Comparison of ENCODE assay signal across 1 cellular context in the genomic region with DNA sequence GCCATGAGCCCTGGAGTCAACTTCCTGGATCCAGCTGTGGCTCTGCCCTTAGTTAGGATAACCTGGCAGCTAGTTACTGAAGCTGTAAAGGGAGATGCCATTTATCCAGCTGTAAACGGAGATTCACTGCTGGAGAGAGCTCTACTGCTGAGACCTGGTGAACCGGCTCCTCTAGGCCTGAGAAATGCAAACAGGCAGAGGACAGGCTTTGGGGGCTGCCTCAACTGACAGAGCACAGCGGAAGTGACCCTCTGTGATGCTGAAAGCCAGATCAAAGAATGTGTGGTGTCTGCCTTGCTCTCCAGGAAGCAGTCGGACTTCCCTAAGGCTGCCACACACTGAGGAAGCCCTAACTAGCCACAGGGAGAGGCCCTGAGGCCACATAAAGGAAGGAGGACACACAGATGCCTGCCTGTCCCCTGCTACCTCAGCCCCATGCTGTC.
A peak's percentile ranks its signal among the peaks of the same experiment; 100 is the strongest.
TF ChIP-seq lines count a peak whose summit lies in the region.

No MANE protein-coding gene starts in this region.

TF ChIP-seq in HepG2, 621 proteins besides CTCF, POLR2A, EP300 and RAD21 (continued from another document and continues in another):
- TF ChIP-seq ZNF609 (CRISPR knock-in tag; IDR thresholded peaks at IDR 0.05; ENCODE audit: borderline replicate concordance) = no peak
- TF ChIP-seq ZNF292 (CRISPR knock-in tag; IDR thresholded peaks at IDR 0.05; ENCODE audit: borderline replicate concordance, low read depth) = peak; percentile 39; the same call in 1 of the 2 replicates
- no peak for TF ChIP-seq MBD4 (IDR thresholded peaks at IDR 0.05; ENCODE audit: borderline replicate concordance, low read length)
- TF ChIP-seq ZNF816 (CRISPR knock-in tag; IDR thresholded peaks at IDR 0.05; ENCODE audit: borderline replicate concordance) = no peak
- no peak for TF ChIP-seq KAT7 (CRISPR knock-in tag; IDR thresholded peaks at IDR 0.05; ENCODE audit: borderline replicate concordance)
- TF ChIP-seq THRA (CRISPR knock-in tag; IDR thresholded peaks at IDR 0.05; ENCODE audit: borderline replicate concordance) = no peak
- no peak for TF ChIP-seq SRSF1 (optimal IDR thresholded peaks at IDR 0.05; ENCODE audit: low read depth, low read length)
- no peak for TF ChIP-seq EED (CRISPR knock-in tag; IDR thresholded peaks at IDR 0.05)
- TF ChIP-seq ZNF501 (CRISPR knock-in tag; IDR thresholded peaks at IDR 0.05) = 0 out of 2 replicates have a peak, but pooled peaks have one; percentile 30
- TF ChIP-seq, protein P1, sequence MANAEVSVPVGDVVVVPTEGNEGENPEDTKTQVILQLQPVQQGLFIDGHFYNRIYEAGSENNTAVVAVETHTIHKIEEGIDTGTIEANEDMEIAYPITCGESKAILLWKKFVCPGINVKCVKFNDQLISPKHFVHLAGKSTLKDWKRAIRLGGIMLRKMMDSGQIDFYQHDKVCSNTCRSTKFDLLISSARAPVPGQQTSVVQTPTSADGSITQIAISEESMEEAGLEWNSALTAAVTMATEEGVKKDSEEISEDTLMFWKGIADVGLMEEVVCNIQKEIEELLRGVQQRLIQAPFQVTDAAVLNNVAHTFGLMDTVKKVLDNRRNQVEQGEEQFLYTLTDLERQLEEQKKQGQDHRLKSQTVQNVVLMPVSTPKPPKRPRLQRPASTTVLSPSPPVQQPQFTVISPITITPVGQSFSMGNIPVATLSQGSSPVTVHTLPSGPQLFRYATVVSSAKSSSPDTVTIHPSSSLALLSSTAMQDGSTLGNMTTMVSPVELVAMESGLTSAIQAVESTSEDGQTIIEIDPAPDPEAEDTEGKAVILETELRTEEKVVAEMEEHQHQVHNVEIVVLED (CRISPR knock-in tag; IDR thresholded peaks at IDR 0.05; ENCODE audit: borderline replicate concordance) = no peak
- TF ChIP-seq, protein P2, sequence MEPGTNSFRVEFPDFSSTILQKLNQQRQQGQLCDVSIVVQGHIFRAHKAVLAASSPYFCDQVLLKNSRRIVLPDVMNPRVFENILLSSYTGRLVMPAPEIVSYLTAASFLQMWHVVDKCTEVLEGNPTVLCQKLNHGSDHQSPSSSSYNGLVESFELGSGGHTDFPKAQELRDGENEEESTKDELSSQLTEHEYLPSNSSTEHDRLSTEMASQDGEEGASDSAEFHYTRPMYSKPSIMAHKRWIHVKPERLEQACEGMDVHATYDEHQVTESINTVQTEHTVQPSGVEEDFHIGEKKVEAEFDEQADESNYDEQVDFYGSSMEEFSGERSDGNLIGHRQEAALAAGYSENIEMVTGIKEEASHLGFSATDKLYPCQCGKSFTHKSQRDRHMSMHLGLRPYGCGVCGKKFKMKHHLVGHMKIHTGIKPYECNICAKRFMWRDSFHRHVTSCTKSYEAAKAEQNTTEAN (CRISPR knock-in tag; conservative IDR thresholded peaks at IDR 0.05) = peak; percentile 22; the same call in 1 of the 2 replicates
- TF ChIP-seq WIZ (CRISPR knock-in tag; IDR thresholded peaks at IDR 0.05) = no peak
- TF ChIP-seq NFE2L1 (CRISPR knock-in tag; IDR thresholded peaks at IDR 0.05; ENCODE audit: borderline replicate concordance) = no peak
- no peak for TF ChIP-seq ZNF343 (CRISPR knock-in tag; IDR thresholded peaks at IDR 0.05)
- no peak for TF ChIP-seq ZSCAN25 (CRISPR knock-in tag; IDR thresholded peaks at IDR 0.05)
- TF ChIP-seq, protein P3, sequence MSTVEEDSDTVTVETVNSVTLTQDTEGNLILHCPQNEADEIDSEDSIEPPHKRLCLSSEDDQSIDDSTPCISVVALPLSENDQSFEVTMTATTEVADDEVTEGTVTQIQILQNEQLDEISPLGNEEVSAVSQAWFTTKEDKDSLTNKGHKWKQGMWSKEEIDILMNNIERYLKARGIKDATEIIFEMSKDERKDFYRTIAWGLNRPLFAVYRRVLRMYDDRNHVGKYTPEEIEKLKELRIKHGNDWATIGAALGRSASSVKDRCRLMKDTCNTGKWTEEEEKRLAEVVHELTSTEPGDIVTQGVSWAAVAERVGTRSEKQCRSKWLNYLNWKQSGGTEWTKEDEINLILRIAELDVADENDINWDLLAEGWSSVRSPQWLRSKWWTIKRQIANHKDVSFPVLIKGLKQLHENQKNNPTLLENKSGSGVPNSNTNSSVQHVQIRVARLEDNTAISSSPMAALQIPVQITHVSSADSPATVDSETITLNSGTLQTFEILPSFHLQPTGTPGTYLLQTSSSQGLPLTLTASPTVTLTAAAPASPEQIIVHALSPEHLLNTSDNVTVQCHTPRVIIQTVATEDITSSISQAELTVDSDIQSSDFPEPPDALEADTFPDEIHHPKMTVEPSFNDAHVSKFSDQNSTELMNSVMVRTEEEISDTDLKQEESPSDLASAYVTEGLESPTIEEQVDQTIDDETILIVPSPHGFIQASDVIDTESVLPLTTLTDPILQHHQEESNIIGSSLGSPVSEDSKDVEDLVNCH (CRISPR knock-in tag; IDR thresholded peaks at IDR 0.05) = no peak
- no peak for TF ChIP-seq MTA3 (CRISPR knock-in tag; IDR thresholded peaks at IDR 0.05)
- no peak for TF ChIP-seq ZNF777 (CRISPR knock-in tag; IDR thresholded peaks at IDR 0.05)
- TF ChIP-seq FOXC1 (CRISPR knock-in tag; IDR thresholded peaks at IDR 0.05; ENCODE audit: borderline replicate concordance) = no peak
- TF ChIP-seq FOSL2 (CRISPR knock-in tag; IDR thresholded peaks at IDR 0.05) = peak; percentile 31; the same call in 1 of the 2 replicates
- TF ChIP-seq THAP7 (CRISPR knock-in tag; IDR thresholded peaks at IDR 0.05) = no peak
- 0 out of 2 replicates have a peak, but pooled peaks have one; percentile 33 for TF ChIP-seq ZFP37 (CRISPR knock-in tag; IDR thresholded peaks at IDR 0.05; ENCODE audit: borderline replicate concordance)
- no peak for TF ChIP-seq RFX5 (IDR thresholded peaks at IDR 0.05; ENCODE audit: low read depth, low read length)
- no peak for TF ChIP-seq ZBTB7A (CRISPR knock-in tag; IDR thresholded peaks at IDR 0.05)
- TF ChIP-seq PITX1 (CRISPR knock-in tag; IDR thresholded peaks at IDR 0.05) = 0 out of 2 replicates have a peak, but pooled peaks have one; percentile 28
- TF ChIP-seq SAP130 (CRISPR knock-in tag; IDR thresholded peaks at IDR 0.05; ENCODE audit: low read depth) = peak; percentile 32; the same call in 1 of the 2 replicates
- TF ChIP-seq USF2 (IDR thresholded peaks at IDR 0.05; ENCODE audit: low read depth, low read length) = no peak
- TF ChIP-seq USF2 (CRISPR knock-in tag; IDR thresholded peaks at IDR 0.05; ENCODE audit: borderline replicate concordance) = no peak
- TF ChIP-seq ZNF556 (CRISPR knock-in tag; IDR thresholded peaks at IDR 0.05; ENCODE audit: borderline replicate concordance) = no peak
- TF ChIP-seq, protein P4, sequence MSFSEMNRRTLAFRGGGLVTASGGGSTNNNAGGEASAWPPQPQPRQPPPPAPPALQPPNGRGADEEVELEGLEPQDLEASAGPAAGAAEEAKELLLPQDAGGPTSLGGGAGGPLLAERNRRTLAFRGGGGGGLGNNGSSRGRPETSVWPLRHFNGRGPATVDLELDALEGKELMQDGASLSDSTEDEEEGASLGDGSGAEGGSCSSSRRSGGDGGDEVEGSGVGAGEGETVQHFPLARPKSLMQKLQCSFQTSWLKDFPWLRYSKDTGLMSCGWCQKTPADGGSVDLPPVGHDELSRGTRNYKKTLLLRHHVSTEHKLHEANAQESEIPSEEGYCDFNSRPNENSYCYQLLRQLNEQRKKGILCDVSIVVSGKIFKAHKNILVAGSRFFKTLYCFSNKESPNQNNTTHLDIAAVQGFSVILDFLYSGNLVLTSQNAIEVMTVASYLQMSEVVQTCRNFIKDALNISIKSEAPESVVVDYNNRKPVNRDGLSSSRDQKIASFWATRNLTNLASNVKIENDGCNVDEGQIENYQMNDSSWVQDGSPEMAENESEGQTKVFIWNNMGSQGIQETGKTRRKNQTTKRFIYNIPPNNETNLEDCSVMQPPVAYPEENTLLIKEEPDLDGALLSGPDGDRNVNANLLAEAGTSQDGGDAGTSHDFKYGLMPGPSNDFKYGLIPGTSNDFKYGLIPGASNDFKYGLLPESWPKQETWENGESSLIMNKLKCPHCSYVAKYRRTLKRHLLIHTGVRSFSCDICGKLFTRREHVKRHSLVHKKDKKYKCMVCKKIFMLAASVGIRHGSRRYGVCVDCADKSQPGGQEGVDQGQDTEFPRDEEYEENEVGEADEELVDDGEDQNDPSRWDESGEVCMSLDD (CRISPR knock-in tag; IDR thresholded peaks at IDR 0.05; ENCODE audit: borderline replicate concordance) = no peak
- TF ChIP-seq AGO2 (optimal IDR thresholded peaks at IDR 0.05; ENCODE audit: low read depth, low read length) = no peak
- TF ChIP-seq HNF1B (CRISPR knock-in tag; IDR thresholded peaks at IDR 0.05) = peak; percentile 36; the same call in 1 of the 2 replicates
- TF ChIP-seq RBM22 (optimal IDR thresholded peaks at IDR 0.05; ENCODE audit: low read length) = no peak
